ENCODE assay signal across 1 cellular context in the genomic region with DNA sequence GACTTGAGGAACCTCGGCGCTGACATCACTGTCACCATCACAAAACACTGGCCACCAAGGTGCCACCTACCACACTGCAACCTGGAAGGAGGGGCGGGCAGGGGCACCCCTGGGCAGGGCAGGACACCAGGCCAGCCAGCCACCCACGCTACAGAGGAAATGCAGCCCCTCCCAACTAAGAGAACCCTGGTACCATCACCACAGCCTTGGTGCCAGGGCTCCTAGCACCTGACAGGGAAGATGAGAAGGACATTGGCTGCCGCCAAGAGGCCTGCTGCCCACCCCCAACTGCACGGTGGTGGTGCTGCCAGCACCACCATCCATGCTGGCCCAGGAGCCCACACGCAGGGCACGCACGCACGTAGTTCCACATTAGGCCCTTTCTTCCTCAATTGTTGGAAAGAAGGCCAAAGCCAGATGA.
TF ChIP-seq lines count a peak whose summit lies in the region.

No MANE protein-coding gene starts in this region.

TF ChIP-seq in IMR-90, 13 proteins besides CTCF, POLR2A, EP300 and RAD21 (continued from another document):
- TF ChIP-seq, protein P1, sequence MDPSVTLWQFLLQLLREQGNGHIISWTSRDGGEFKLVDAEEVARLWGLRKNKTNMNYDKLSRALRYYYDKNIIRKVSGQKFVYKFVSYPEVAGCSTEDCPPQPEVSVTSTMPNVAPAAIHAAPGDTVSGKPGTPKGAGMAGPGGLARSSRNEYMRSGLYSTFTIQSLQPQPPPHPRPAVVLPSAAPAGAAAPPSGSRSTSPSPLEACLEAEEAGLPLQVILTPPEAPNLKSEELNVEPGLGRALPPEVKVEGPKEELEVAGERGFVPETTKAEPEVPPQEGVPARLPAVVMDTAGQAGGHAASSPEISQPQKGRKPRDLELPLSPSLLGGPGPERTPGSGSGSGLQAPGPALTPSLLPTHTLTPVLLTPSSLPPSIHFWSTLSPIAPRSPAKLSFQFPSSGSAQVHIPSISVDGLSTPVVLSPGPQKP (IDR thresholded peaks at IDR 0.05; ENCODE audit: borderline replicate concordance, low read depth, low read length): no peak
- TF ChIP-seq NFE2L2 (IDR thresholded peaks at IDR 0.05; ENCODE audit: low read depth, low read length) (no peak), BHLHE40 (IDR thresholded peaks at IDR 0.05; ENCODE audit: low read depth, low read length) (no peak), RFX5 (IDR thresholded peaks at IDR 0.05; ENCODE audit: low read depth, low read length) (no peak), RCOR1 (IDR thresholded peaks at IDR 0.05; ENCODE audit: insufficient replicate concordance, low read length) (no peak), MXI1 (IDR thresholded peaks at IDR 0.05; ENCODE audit: borderline replicate concordance, low read depth, low read length) (no peak), CHD1 (IDR thresholded peaks at IDR 0.05; ENCODE audit: low read depth, low read length) (no peak)
